28 cellular contexts compared by ENCODE assay signal in genomic region chr14:77250927-77251326, GRCh38. TPM values are rescaled to one million over a fixed set of nuclear protein-coding genes. Genes with fewer than 3 reads are reported as not detected.
"Had no signal": no experiment of that assay in that cellular context is flagged by ENCODE, and none has a peak within 500 bp of the region (broad histone marks: within the 10 kb centered on the region; RNA-seq: fewer than 3 reads in every experiment).

No MANE protein-coding gene starts in this region.

- H3K27ac ChIP-seq: coronary artery, esophagus muscularis mucosa, gastrocnemius medialis, heart right ventricle, left lung, lower lobe of right lung had no signal

- H3K27me3 ChIP-seq: dorsolateral prefrontal cortex had no signal

- ATAC-seq: gastrocnemius medialis, heart right ventricle, left cardiac atrium, left lung, left ventricle myocardium superior, lower lobe of right lung had no signal

- DNase-seq: dermis blood vessel endothelial cell; dorsolateral prefrontal cortex; effector CD4-positive, alpha-beta T cell; effector memory CD4-positive, alpha-beta T cell; foreskin fibroblast; foreskin melanocyte; gastrocnemius medialis; glutamatergic neuron; head of caudate nucleus; heart right ventricle; hippocampal formation; left cardiac atrium; left lung; left ventricle myocardium superior; mesendoderm; midbrain had no signal

- H3K4me3 ChIP-seq: coronary artery, dorsolateral prefrontal cortex, esophagus muscularis mucosa, gastrocnemius medialis, heart right ventricle, left lung, lower lobe of right lung had no signal

- H3K9me3 ChIP-seq: esophagus muscularis mucosa, gastrocnemius medialis, heart right ventricle, left lung, lower lobe of right lung had no signal

- H3K36me3 ChIP-seq: esophagus muscularis mucosa, gastrocnemius medialis, heart right ventricle, left lung, lower lobe of right lung had no signal

- H3K4me1 ChIP-seq: esophagus muscularis mucosa, gastrocnemius medialis, heart right ventricle, left lung, lower lobe of right lung had no signal

RNA-seq across cellular contexts. Expression of gene NGB, which starts 20.1 kb away (rescaled TPM):
- total RNA-seq: chondrocyte, dermis blood vessel endothelial cell, endothelial cell of umbilical vein, gastrocnemius medialis, glomerular endothelial cell, heart right ventricle, kidney epithelial cell, left cardiac atrium, left lung, left ventricle myocardium superior, lower leg skin, lower lobe of right lung, lung microvascular endothelial cell, mononuclear cell, mucosa of gallbladder had no signal
- polyA plus RNA-seq: endothelial cell of umbilical vein, heart right ventricle, keratinocyte had no signal
